ENCODE assay signal across 19 cellular contexts in the genomic region with DNA sequence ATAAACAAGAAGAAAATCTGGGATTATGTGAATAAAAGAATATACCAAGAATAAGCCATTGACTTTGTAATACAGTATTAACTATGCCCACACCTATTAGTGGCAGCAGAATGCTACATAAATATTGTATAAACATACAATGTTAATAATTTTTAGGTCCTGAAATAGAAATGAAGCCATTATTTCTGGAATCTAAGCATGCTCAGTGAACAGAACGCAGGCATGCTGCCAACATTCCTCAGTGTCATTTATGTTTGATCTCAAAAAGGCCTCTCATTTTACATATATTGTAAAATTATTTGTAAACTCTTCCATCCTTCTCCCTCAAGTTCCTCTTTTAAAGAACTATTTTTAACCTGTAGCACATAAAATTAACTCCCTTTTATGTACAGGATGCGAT.
A peak's percentile ranks its signal among the peaks of the same experiment; 100 is the strongest.
DNase-seq lines count a peak whose midpoint lies in the region; TF ChIP-seq lines count a peak whose summit lies in the region.
"Had no signal": no experiment of that assay in that cellular context is flagged by ENCODE, and none has a peak within 500 bp of the region (broad histone marks: within the 10 kb centered on the region; RNA-seq: fewer than 3 reads in every experiment).

No MANE protein-coding gene starts in this region.

- no peak for TF ChIP-seq CTCF in cardiac fibroblast (IDR thresholded peaks at IDR 0.05; ENCODE audit: low read depth, low read length)
- no peak for TF ChIP-seq CTCF in GM13977 (IDR thresholded peaks at IDR 0.05; ENCODE audit: extremely low read depth, insufficient read depth, missing control alignments)

- H3K4me3 ChIP-seq in cardiac fibroblast (replicated peaks in 1 of 2; ENCODE audit: low read depth in 2 of 2, low read length in 2 of 2): no peak overlapping the region
- H3K4me3 ChIP-seq: sigmoid colon, testis had no signal

- DNase-seq in EH (ENCODE audit: low read depth) (peak; percentile 55), NOMO-1 treated with dmso at 0.1 percent for 144 hours (lab: John Stamatoyannopoulos, UW; ENCODE audit: unreplicated experiment) (peak; percentile 38), cardiac fibroblast (ENCODE audit: low read depth in 2 of 2) (peak; percentile 43 to 70), left kidney (ENCODE audit: low read depth, low spot score) (peak; percentile 68), DMS53 (lab: John Stamatoyannopoulos, UW) (no peak), GM13977 (ENCODE audit: low spot score) (no peak), G401 (ENCODE audit: low spot score) (no peak), DMS79 (lab: John Stamatoyannopoulos, UW) (no peak)
- DNase-seq: activated CD4-positive, alpha-beta T cell treated with anti-CD3 and anti-CD28 coated beads for 1 hour; activated gamma-delta T cell; aorta; HFFc6; hypothalamus; left colon; NCI-H1105; NCI-H82; sigmoid colon; stimulated activated CD4-positive, alpha-beta T cell treated with anti-CD3 and anti-CD28 coated beads, Interleukin-4, amount 100 ng/mL, for 1 hour; testis had no signal

- in situ Hi-C loops in GM13977 (cut with MboI; ENCODE audit: low pct_unique_long_range_greater_than_20kb, low sequenced_read_pairs, unreplicated experiment) (no loop called here), G401 (cut with HindIII; ENCODE audit: low sequenced_read_pairs) (no loop called here)

Comparison
In these comparisons a context has a peak if more than half of its experiments do, and no peak if none do; other contexts are left out.
1. DNase-seq: peak in EH (single experiment), NOMO-1 treated with dmso at 0.1 percent for 144 hours (single experiment), cardiac fibroblast (2 of 2) and left kidney (single experiment); none in DMS53 (single experiment), GM13977 (single experiment), G401 (single experiment) and DMS79 (single experiment).